12 cellular contexts compared by ENCODE assay signal in genomic region chr11:69356703-69357457, GRCh38.
A peak's percentile ranks its signal among the peaks of the same experiment; 100 is the strongest.
DNase-seq lines count a peak whose midpoint lies in the region; ATAC-seq and TF ChIP-seq lines count a peak whose summit lies in the region.
"Had no signal": no experiment of that assay in that cellular context is flagged by ENCODE, and none has a peak within 500 bp of the region (broad histone marks: within the 10 kb centered on the region; RNA-seq: fewer than 3 reads in every experiment).

No MANE protein-coding gene starts in this region.

- H3K9me3 ChIP-seq in upper lobe of right lung = no peaks in the 10 kb centered on the region
- H3K9me3 ChIP-seq: HAP-1, pancreas had no signal

- TF ChIP-seq POLR2A in lower leg skin (IDR thresholded peaks at IDR 0.05) = no peak

- peaks cover 9 to 17% of the 10 kb centered on the region in 2 donors for H3K27me3 Mint-ChIP-seq in natural killer cell (ENCODE audit: low read depth in 2 of 2)
- H3K27me3 Mint-ChIP-seq in natural killer cell treated with Interleukin-12 subunit alpha and Interleukin-12 subunit beta and Interleukin-15 and Interleukin-18, amount 100 ng/mL, for 72 hours = peaks cover 10 to 11% of the 10 kb centered on the region in 2 donors

- no peak overlapping the region for H3K27ac ChIP-seq in upper lobe of right lung
- H3K27ac ChIP-seq: pancreas, spleen had no signal

- DNase-seq in natural killer cell (peak; percentile 11), brain pericyte (ENCODE audit: low read depth, low spot score) (peak; percentile 38), lower leg skin (ENCODE audit: low spot score in 2 of 2) (peak; percentile 6 to 76), upper lobe of right lung (peak; percentile 47), HT-29 (ENCODE audit: low spot score) (no peak), OCI-M2 (lab: John Stamatoyannopoulos, UW; ENCODE audit: unreplicated experiment) (no peak)
- DNase-seq in natural killer cell treated with Interleukin-12 subunit alpha and Interleukin-12 subunit beta and Interleukin-15 and Interleukin-18, amount 100 ng/mL, for 72 hours (ENCODE audit: low spot score) = no peak
- DNase-seq: spleen had no signal

- ATAC-seq in natural killer cell (no peak), upper lobe of right lung (no peak), GM19452 (IDR thresholded peaks at IDR 0.05; ENCODE audit: unreplicated experiment) (no peak)
- ATAC-seq in natural killer cell treated with Interleukin-12 subunit alpha and Interleukin-12 subunit beta and Interleukin-15 and Interleukin-18, amount 100 ng/mL, for 72 hours = no peak
- ATAC-seq: pancreas had no signal

- intact Hi-C loops in natural killer cell (cut with micrococcal nuclease) = no loop called here
- intact Hi-C loops in lower leg skin (cut with DNase I; ENCODE audit: low total_unique reads) = no loop called here
- intact Hi-C loops in upper lobe of right lung (cut with DNase I) = no loop called here

- H3K4me1 ChIP-seq in upper lobe of right lung = peaks cover 5% of the 10 kb centered on the region
- H3K4me1 ChIP-seq: HAP-1 had no signal

- no peaks in the 10 kb centered on the region for H3K36me3 ChIP-seq in upper lobe of right lung
- H3K36me3 ChIP-seq: HAP-1, pancreas, spleen had no signal

- H3K4me3 Mint-ChIP-seq in natural killer cell = no peak overlapping the region
- no peak overlapping the region for H3K4me3 Mint-ChIP-seq in natural killer cell treated with Interleukin-12 subunit alpha and Interleukin-12 subunit beta and Interleukin-15 and Interleukin-18, amount 100 ng/mL, for 72 hours
- H3K4me3 Mint-ChIP-seq: B cell had no signal

- no peaks in the 10 kb centered on the region for H3K36me3 Mint-ChIP-seq in natural killer cell
- no peaks in the 10 kb centered on the region for H3K36me3 Mint-ChIP-seq in natural killer cell treated with Interleukin-12 subunit alpha and Interleukin-12 subunit beta and Interleukin-15 and Interleukin-18, amount 100 ng/mL, for 72 hours

- TF ChIP-seq CTCF in natural killer cell (IDR thresholded peaks at IDR 0.05) (no peak), lower leg skin (IDR thresholded peaks at IDR 0.05) (no peak), upper lobe of right lung (IDR thresholded peaks at IDR 0.05) (no peak)

- no peaks in the 10 kb centered on the region for H3K9me3 Mint-ChIP-seq in natural killer cell
- no peaks in the 10 kb centered on the region for H3K9me3 Mint-ChIP-seq in natural killer cell treated with Interleukin-12 subunit alpha and Interleukin-12 subunit beta and Interleukin-15 and Interleukin-18, amount 100 ng/mL, for 72 hours

- no peak overlapping the region for H3K27ac Mint-ChIP-seq in natural killer cell
- no peak overlapping the region for H3K27ac Mint-ChIP-seq in natural killer cell treated with Interleukin-12 subunit alpha and Interleukin-12 subunit beta and Interleukin-15 and Interleukin-18, amount 100 ng/mL, for 72 hours
- H3K27ac Mint-ChIP-seq: B cell had no signal

- H3K4me3 ChIP-seq in lower leg skin (ENCODE audit: low read depth, poor library complexity, severe bottlenecking) = no peak overlapping the region
- no peak overlapping the region for H3K4me3 ChIP-seq in upper lobe of right lung
- H3K4me3 ChIP-seq: HAP-1, pancreas, spleen had no signal

- no peaks in the 10 kb centered on the region for H3K4me1 Mint-ChIP-seq in natural killer cell
- H3K4me1 Mint-ChIP-seq in natural killer cell treated with Interleukin-12 subunit alpha and Interleukin-12 subunit beta and Interleukin-15 and Interleukin-18, amount 100 ng/mL, for 72 hours (ENCODE audit: low read depth in 2 of 2) = peaks cover 0 to 8% of the 10 kb centered on the region in 2 donors
- H3K4me1 Mint-ChIP-seq: B cell had no signal

- H3K27me3 ChIP-seq in upper lobe of right lung = no peaks in the 10 kb centered on the region
- H3K27me3 ChIP-seq: pancreas had no signal

- WGBS in lower leg skin, 2 donors = 90 to 91% methylated on average over 15 of the region's 15 CpGs

Comparison
In these comparisons a context has a peak if more than half of its experiments do, and no peak if none do; other contexts are left out.
1. DNase-seq: peak in natural killer cell (single experiment), brain pericyte (single experiment), lower leg skin (2 of 2) and upper lobe of right lung (single experiment); none in natural killer cell treated with Interleukin-12 subunit alpha and Interleukin-12 subunit beta and Interleukin-15 and Interleukin-18, amount 100 ng/mL, for 72 hours (single experiment), HT-29 (single experiment) and OCI-M2 (single experiment).